7 cellular contexts compared by ENCODE assay signal in the genomic region with DNA sequence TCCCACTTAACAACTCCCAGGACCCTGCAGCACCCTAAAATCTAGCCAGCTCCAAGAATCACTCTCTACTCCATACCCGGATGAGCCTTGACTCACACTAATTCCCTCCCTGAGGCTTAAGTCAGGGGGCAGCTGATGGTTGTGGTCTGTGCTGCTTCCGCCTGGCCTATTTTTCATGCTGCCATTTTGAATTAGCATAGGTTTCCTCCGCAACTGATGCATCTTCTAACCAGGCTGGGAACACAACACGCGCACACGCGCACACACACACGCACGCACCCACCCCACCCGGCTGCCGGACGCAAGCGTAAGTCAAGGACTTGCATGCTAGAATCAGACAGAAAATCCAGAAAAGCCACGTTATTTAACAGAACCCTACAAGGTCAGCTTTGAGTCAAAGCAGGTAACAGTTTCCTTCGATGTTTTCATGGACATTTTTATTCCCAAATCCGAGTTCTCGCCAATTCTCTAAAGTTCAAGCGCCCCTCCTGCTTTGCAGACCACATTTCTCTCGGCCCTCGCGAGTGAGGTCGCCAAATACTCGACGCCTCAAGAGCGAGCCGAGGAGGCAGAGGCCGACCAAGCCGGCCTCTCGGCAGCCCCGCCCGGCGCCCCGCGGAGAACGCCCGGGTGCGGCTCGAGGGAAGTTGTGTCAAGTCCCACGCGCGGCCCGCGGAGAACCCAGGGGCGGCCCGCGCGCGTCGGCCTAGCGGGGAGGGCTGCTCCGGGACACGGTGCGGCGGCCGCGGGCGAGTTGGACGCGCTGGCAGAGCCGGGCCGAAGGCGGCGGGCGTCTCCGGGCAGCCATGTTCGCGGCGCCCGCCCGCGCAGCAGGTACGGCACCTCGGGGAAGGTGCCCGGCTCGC. TPM values are rescaled to one million over a fixed set of nuclear protein-coding genes. Genes with fewer than 3 reads are reported as not detected.
DNase-seq lines count a peak whose midpoint lies in the region; ATAC-seq and TF ChIP-seq lines count a peak whose summit lies in the region.

No MANE protein-coding gene starts in this region.

- H2AFZ ChIP-seq in mesenchymal stem cell (ENCODE audit: low read depth, low read length), result peak overlapping the region; percentile 81

- peak; percentile 34 for ATAC-seq in HG02588 (IDR thresholded peaks at IDR 0.05; ENCODE audit: unreplicated experiment)

- peaks cover 7% of the 10 kb centered on the region for H3K79me1 ChIP-seq in mesenchymal stem cell (replicated peaks; ENCODE audit: low read length, poor library complexity, severe bottlenecking)

- under 1% methylated on average over 57 of the region's 75 CpGs for whole genome bisulfite sequencing in mesenchymal stem cell

- DNase-seq in GM13976 (ENCODE audit: low spot score) (peak; percentile 74), NCI-H146 treated with DMSO at 0.1 percent for 48 hours (lab: John Stamatoyannopoulos, UW; ENCODE audit: unreplicated experiment) (peak; percentile 66), epithelial cell of prostate (ENCODE audit: low read depth, low spot score) (no peak), mesenchymal stem cell (peak; percentile 91)
- DNase-seq in activated CD8-positive, alpha-beta memory T cell treated with anti-CD3 and anti-CD28 coated beads, Interleukin-2, amount 50 U/mL, for 4 hours, result peak; percentile 37

- H3K27ac ChIP-seq in epithelial cell of prostate, result peak overlapping the region; percentile 97
- peak overlapping the region; percentile 99 for H3K27ac ChIP-seq in mesenchymal stem cell (ENCODE audit: low read length, poor library complexity, severe bottlenecking)
- H3K27ac ChIP-seq in stomach smooth muscle (ENCODE audit: low read length), result peak overlapping the region; percentile 75

- H3K36me3 ChIP-seq in mesenchymal stem cell (ENCODE audit: control insufficient read depth in 1 of 2, insufficient read depth in 2 of 2, low read depth in 1 of 2, low read length in 2 of 2) (peaks cover 0 to 5% of the 10 kb centered on the region in 2 experiments), stomach smooth muscle (ENCODE audit: control insufficient read depth in 2 of 2, insufficient read depth in 2 of 2, low read length in 2 of 2) (no peaks in the 10 kb centered on the region)

- in situ Hi-C loops in GM13976 (cut with MboI; ENCODE audit: low sequenced_read_pairs, unreplicated experiment), result no loop called here

- H3K4me3 ChIP-seq in mesenchymal stem cell (ENCODE audit: insufficient read depth in 1 of 2, low read depth in 1 of 2, low read length in 2 of 2), result peak overlapping the region; percentile 83 to 84
- H3K4me3 ChIP-seq in stomach smooth muscle (ENCODE audit: low read length in 2 of 2), result peak overlapping the region; percentile 75 to 86

- no peaks in the 10 kb centered on the region for H3K27me3 ChIP-seq in mesenchymal stem cell (ENCODE audit: control insufficient read depth in 1 of 2, insufficient read depth in 1 of 2, low read length in 2 of 2)
- no peaks in the 10 kb centered on the region for H3K27me3 ChIP-seq in stomach smooth muscle (ENCODE audit: control insufficient read depth in 1 of 2, insufficient read depth in 2 of 2, low read length in 2 of 2)

- H2BK120ac ChIP-seq in mesenchymal stem cell (ENCODE audit: low read depth, low read length), result peak overlapping the region; percentile 93

- peak overlapping the region; percentile 98 for H2AK5ac ChIP-seq in mesenchymal stem cell (ENCODE audit: low read length, severe bottlenecking)

- peak overlapping the region; percentile 15 for H2BK15ac ChIP-seq in mesenchymal stem cell (ENCODE audit: low read depth, poor library complexity, severe bottlenecking)

- H3K9me3 ChIP-seq in mesenchymal stem cell (ENCODE audit: control insufficient read depth, low read length) (peaks cover 7% of the 10 kb centered on the region), stomach smooth muscle (ENCODE audit: control insufficient read depth in 2 of 2, low read length in 2 of 2) (peaks cover 0 to 3% of the 10 kb centered on the region in 2 donors)

- peak overlapping the region; percentile 86 to 100 for H3K18ac ChIP-seq in mesenchymal stem cell (ENCODE audit: low read depth in 1 of 2, low read length in 2 of 2)

- H3K4me2 ChIP-seq in mesenchymal stem cell (ENCODE audit: low read length, poor library complexity, severe bottlenecking), result peak overlapping the region; percentile 89

- peak overlapping the region; percentile 42 to 99 for H3K4ac ChIP-seq in mesenchymal stem cell (ENCODE audit: low read depth in 1 of 2, low read length in 2 of 2)

- peak overlapping the region in 1 of 2 experiments; percentile 91 for H3K14ac ChIP-seq in mesenchymal stem cell (ENCODE audit: low read length in 2 of 2)

- H4K8ac ChIP-seq in mesenchymal stem cell (ENCODE audit: low read length), result peak overlapping the region; percentile 95

- H3K9ac ChIP-seq in mesenchymal stem cell (ENCODE audit: low read length) (peak overlapping the region; percentile 94), stomach smooth muscle (ENCODE audit: low read length in 2 of 2) (peak overlapping the region; percentile 72 to 78)

- no peak for TF ChIP-seq CTCF in GM13976 (IDR thresholded peaks at IDR 0.05; ENCODE audit: borderline replicate concordance, control extremely low read depth, extremely low read depth, insufficient read depth, missing control alignments)

- H3K4me1 ChIP-seq in mesenchymal stem cell (ENCODE audit: control insufficient read depth, insufficient read depth, low read depth, low read length) (peaks cover 14% of the 10 kb centered on the region), stomach smooth muscle (ENCODE audit: control insufficient read depth, insufficient read depth, low read length) (peaks cover 16% of the 10 kb centered on the region)

- H2BK5ac ChIP-seq in mesenchymal stem cell (ENCODE audit: low read depth, low read length, poor library complexity, severe bottlenecking), result peak overlapping the region; percentile 92

- peak overlapping the region; percentile 32 to 76 for H2BK12ac ChIP-seq in mesenchymal stem cell (ENCODE audit: low read length in 2 of 2)

- H3K23ac ChIP-seq in mesenchymal stem cell (ENCODE audit: low read length in 2 of 2), result peak overlapping the region; percentile 1 to 66

- peak overlapping the region; percentile 98 for H4K91ac ChIP-seq in mesenchymal stem cell (ENCODE audit: low read length)

RNA-seq across cellular contexts. Expression of gene SCRN1, which starts 1.0 kb away (rescaled TPM):
- polyA plus RNA-seq in mesenchymal stem cell (2013, experiment 1 of 2), result 89.2 TPM
- 86.9 TPM for polyA plus RNA-seq in mesenchymal stem cell (2013, experiment 2 of 2)

RNA-seq across cellular contexts. Expression of gene FKBP14, which starts 37.9 kb away (rescaled TPM):
- 68.8 TPM for polyA plus RNA-seq in mesenchymal stem cell (2013, experiment 1 of 2)
- 69.1 TPM for polyA plus RNA-seq in mesenchymal stem cell (2013, experiment 2 of 2)

RNA-seq across cellular contexts. Expression of gene PLEKHA8, which starts 39.6 kb away (rescaled TPM):
- polyA plus RNA-seq in mesenchymal stem cell (2013, experiment 1 of 2), result 6.3 TPM
- 6.0 TPM for polyA plus RNA-seq in mesenchymal stem cell (2013, experiment 2 of 2)
